ENCODE assay signal across 12 cellular contexts in genomic region chr7:143395187-143396149, GRCh38. TPM values are rescaled to one million over a fixed set of nuclear protein-coding genes. Genes with fewer than 3 reads are reported as not detected.
A peak's percentile ranks its signal among the peaks of the same experiment; 100 is the strongest.
DNase-seq lines count a peak whose midpoint lies in the region; ATAC-seq and TF ChIP-seq lines count a peak whose summit lies in the region.
"Had no signal": no experiment of that assay in that cellular context is flagged by ENCODE, and none has a peak within 500 bp of the region (broad histone marks: within the 10 kb centered on the region; RNA-seq: fewer than 3 reads in every experiment).

No MANE protein-coding gene starts in this region.

- ATAC-seq in GM19351 (IDR thresholded peaks at IDR 0.05; ENCODE audit: unreplicated experiment) (peak; percentile 51), left colon (peak; percentile 58), HG03439 (IDR thresholded peaks at IDR 0.05; ENCODE audit: unreplicated experiment) (no peak), GM18907 (IDR thresholded peaks at IDR 0.05; ENCODE audit: unreplicated experiment) (no peak)
- ATAC-seq in activated CD8-positive, alpha-beta T cell treated with anti-CD3 and anti-CD28 coated beads, Interleukin-2, amount 10 ng/mL, durations not matched to agents 7 days and 5 days: no peak

- H3K4me3 Mint-ChIP-seq in activated CD8-positive, alpha-beta T cell treated with anti-CD3 and anti-CD28 coated beads, Interleukin-2, amount 10 ng/mL, durations not matched to agents 7 days and 5 days: no peak overlapping the region
- no peak overlapping the region for H3K4me3 Mint-ChIP-seq in mesothelial cell of epicardium

- TF ChIP-seq CTCF in AG04449 (IDR thresholded peaks at IDR 0.05; ENCODE audit: insufficient read depth, low read length, missing control alignments) (peak; percentile 22), mesothelial cell of epicardium (IDR thresholded peaks at IDR 0.05; ENCODE audit: unreplicated experiment) (no peak)

- H3K9me3 Mint-ChIP-seq in activated CD8-positive, alpha-beta T cell treated with anti-CD3 and anti-CD28 coated beads, Interleukin-2, amount 10 ng/mL, durations not matched to agents 7 days and 5 days (ENCODE audit: insufficient read depth): no peaks in the 10 kb centered on the region
- H3K9me3 Mint-ChIP-seq in mesothelial cell of epicardium: no peaks in the 10 kb centered on the region

- peaks cover 20% of the 10 kb centered on the region for H3K4me1 Mint-ChIP-seq in activated CD8-positive, alpha-beta T cell treated with anti-CD3 and anti-CD28 coated beads, Interleukin-2, amount 10 ng/mL, durations not matched to agents 7 days and 5 days (ENCODE audit: low read depth)
- peaks cover 16% of the 10 kb centered on the region for H3K4me1 Mint-ChIP-seq in mesothelial cell of epicardium

- no peak overlapping the region for H3K4me3 ChIP-seq in AG04449 (ENCODE audit: low read depth, low read length)
- H3K4me3 ChIP-seq: transverse colon had no signal

- peaks cover 40% of the 10 kb centered on the region for H3K36me3 Mint-ChIP-seq in activated CD8-positive, alpha-beta T cell treated with anti-CD3 and anti-CD28 coated beads, Interleukin-2, amount 10 ng/mL, durations not matched to agents 7 days and 5 days (ENCODE audit: low read depth)
- peaks cover 25% of the 10 kb centered on the region for H3K36me3 Mint-ChIP-seq in mesothelial cell of epicardium

- peak overlapping the region; percentile 1 for H3K27ac Mint-ChIP-seq in activated CD8-positive, alpha-beta T cell treated with anti-CD3 and anti-CD28 coated beads, Interleukin-2, amount 10 ng/mL, durations not matched to agents 7 days and 5 days
- no peak overlapping the region for H3K27ac Mint-ChIP-seq in mesothelial cell of epicardium

- DNase-seq in AG04449 (ENCODE audit: low read depth, low spot score) (no peak), left colon (no peak), NAMALWA (ENCODE audit: low spot score) (no peak), mesothelial cell of epicardium (ENCODE audit: low spot score in 2 of 2, unreplicated experiment in 2 of 2) (no peak)
- no peak for DNase-seq in activated CD8-positive, alpha-beta T cell treated with anti-CD3 and anti-CD28 coated beads, Interleukin-2, amount 10 ng/mL, durations not matched to agents 7 days and 5 days
- DNase-seq: NCI-H446, transverse colon had no signal

- intact Hi-C loops in left colon (cut with DNase I, micrococcal nuclease): no loop called here

- H3K27me3 Mint-ChIP-seq in activated CD8-positive, alpha-beta T cell treated with anti-CD3 and anti-CD28 coated beads, Interleukin-2, amount 10 ng/mL, durations not matched to agents 7 days and 5 days (ENCODE audit: low read depth): no peaks in the 10 kb centered on the region
- H3K27me3 Mint-ChIP-seq in mesothelial cell of epicardium (ENCODE audit: low read depth): no peaks in the 10 kb centered on the region

- POLR2A ChIA-PET in AG04449 (lab: Yijun Ruan, JAX): interaction anchor here (0.6 to 8.0 kb wide), 5 partner anchors 11 to 155 kb away, joined by 3 to 104 read pairs (median 3); partner anchors contain the start of genes GSTK1 and ZYX
- POLR2A ChIA-PET in activated CD8-positive, alpha-beta T cell treated with anti-CD3 and anti-CD28 coated beads, Interleukin-2, amount 10 ng/mL, durations not matched to agents 7 days and 5 days (lab: Charles Lee): interaction anchor here (3.2 kb wide), 1 partner anchor 11 kb away, joined by 9 read pairs; no protein-coding TSS in a partner anchor

- CTCF ChIA-PET in AG04449 (lab: Yijun Ruan, JAX): interaction anchor here (0.8 to 4.6 kb wide), 5 partner anchors 10 to 155 kb away, joined by 3 to 24 read pairs (median 9); no protein-coding TSS in a partner anchor
- CTCF ChIA-PET in activated CD8-positive, alpha-beta T cell treated with anti-CD3 and anti-CD28 coated beads, Interleukin-2, amount 10 ng/mL, durations not matched to agents 7 days and 5 days (lab: Charles Lee): interaction anchor here (1.2 kb wide), 1 partner anchor 11 kb away, joined by 3 read pairs; no protein-coding TSS in a partner anchor

RNA-seq across cellular contexts. Expression of gene EPHA1, which starts 13.2 kb away (rescaled TPM):
- 10 to 100 TPM; 12.4 to 15.7 TPM for total RNA-seq in activated CD8-positive, alpha-beta T cell treated with anti-CD3 and anti-CD28 coated beads, Interleukin-2, amount 10 ng/mL, durations not matched to agents 7 days and 5 days
- total RNA-seq in left colon: 10 to 100 TPM; 18.2 to 25.1 TPM
- total RNA-seq in mesothelial cell of epicardium: 23.2 to 28.8 TPM (median 27.3 TPM) in 3 replicates

RNA-seq across cellular contexts. Expression of gene ZYX, which starts 14.3 kb away (rescaled TPM):
- total RNA-seq in activated CD8-positive, alpha-beta T cell treated with anti-CD3 and anti-CD28 coated beads, Interleukin-2, amount 10 ng/mL, durations not matched to agents 7 days and 5 days: 100 to 1,000 TPM; 179 to 192 TPM
- total RNA-seq in left colon: 10 to 100 TPM; 70.1 to 84.4 TPM
- 284 to 295 TPM (median 290 TPM) in 3 replicates for total RNA-seq in mesothelial cell of epicardium

RNA-seq across cellular contexts. Expression of gene FAM131B, which starts 33.0 kb away (rescaled TPM):
- 1 to 10 TPM; 2.2 to 2.4 TPM for total RNA-seq in activated CD8-positive, alpha-beta T cell treated with anti-CD3 and anti-CD28 coated beads, Interleukin-2, amount 10 ng/mL, durations not matched to agents 7 days and 5 days
- total RNA-seq in left colon (1 to 10 TPM in 1 of 2 donors, under 1 TPM in 1; 0.27 to 3.4 TPM), mesothelial cell of epicardium (5.6 to 6.1 TPM (median 5.8 TPM) in 3 replicates)

RNA-seq across cellular contexts. Expression of gene TAS2R60, which starts 47.8 kb away (rescaled TPM):
- under 1 TPM; 0.26 to 0.29 TPM for total RNA-seq in activated CD8-positive, alpha-beta T cell treated with anti-CD3 and anti-CD28 coated beads, Interleukin-2, amount 10 ng/mL, durations not matched to agents 7 days and 5 days
- not detected for total RNA-seq in left colon
- total RNA-seq in mesothelial cell of epicardium: not detected in 3 replicates
- total RNA-seq: fibroblast of lung, skeletal muscle tissue, transverse colon had no signal

Comparison
In these comparisons a context has a peak if more than half of its experiments do, and no peak if none do; other contexts are left out.
1. ATAC-seq: peak in GM19351 (single experiment) and left colon (single experiment); none in activated CD8-positive, alpha-beta T cell treated with anti-CD3 and anti-CD28 coated beads, Interleukin-2, amount 10 ng/mL, durations not matched to agents 7 days and 5 days (single experiment), HG03439 (single experiment) and GM18907 (single experiment).